ENCODE assay signal across 14 cellular contexts in the genomic region with DNA sequence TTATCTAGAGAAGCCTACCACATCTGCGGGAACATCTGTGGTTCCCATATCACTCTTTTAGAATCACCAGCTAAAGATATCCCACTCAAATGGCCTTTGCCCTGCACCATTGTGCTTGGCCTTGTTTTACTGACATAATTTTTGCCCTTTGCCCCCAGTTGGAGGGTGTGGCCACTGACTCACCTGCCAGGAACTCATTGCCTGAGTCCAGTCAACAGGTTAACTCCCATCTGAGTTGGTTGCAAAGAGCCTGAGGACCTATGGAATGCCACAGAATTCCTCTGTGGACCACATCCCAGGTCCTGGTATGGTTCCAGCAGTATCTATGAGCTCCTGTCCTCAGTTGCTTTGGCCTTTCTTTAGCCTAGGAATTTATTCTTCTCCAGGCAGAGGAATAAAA. TPM values are rescaled to one million over a fixed set of nuclear protein-coding genes. Genes with fewer than 3 reads are reported as not detected.
DNase-seq lines count a peak whose midpoint lies in the region; ATAC-seq, FAIRE-seq and TF ChIP-seq lines count a peak whose summit lies in the region.
"Had no signal": no experiment of that assay in that cellular context is flagged by ENCODE, and none has a peak within 500 bp of the region (broad histone marks: within the 10 kb centered on the region; RNA-seq: fewer than 3 reads in every experiment).

No MANE protein-coding gene starts in this region.

- no peaks in the 10 kb centered on the region for H3K36me3 ChIP-seq in small intestine (ENCODE audit: control insufficient read depth in 2 of 2, insufficient read depth in 2 of 2, low read length in 2 of 2)

- 22 to 70% (median 58%) methylated on average over 1 of the region's 1 CpG for WGBS in small intestine, 3 donors

- H3K4me1 ChIP-seq in foreskin keratinocyte (peaks cover 15% of the 10 kb centered on the region), small intestine (ENCODE audit: control insufficient read depth in 2 of 2, insufficient read depth in 1 of 2, low read depth in 1 of 2, low read length in 1 of 2) (peaks cover 8 to 17% of the 10 kb centered on the region in 2 donors)

- ATAC-seq in foreskin keratinocyte (peak; percentile 68), GM19328 (IDR thresholded peaks at IDR 0.05; ENCODE audit: unreplicated experiment) (no peak)

- H3K27ac ChIP-seq in RWPE1 (peak overlapping the region; percentile 67), foreskin keratinocyte (no peak overlapping the region), small intestine (ENCODE audit: low read depth in 1 of 2, low read length in 1 of 2) (peak overlapping the region; percentile 73 to 91)
- H3K27ac ChIP-seq: SK-N-MC had no signal

- in situ Hi-C loops in G401 (cut with HindIII; ENCODE audit: low sequenced_read_pairs): no loop called here

- CTCF ChIA-PET in RWPE1 (lab: Yijun Ruan, JAX): interaction anchor here (0.5 to 2.2 kb wide), 2 partner anchors 10 to 207 kb away, joined by 4 to 8 read pairs; no protein-coding TSS in a partner anchor

- no peak overlapping the region for H3K4me3 ChIP-seq in small intestine (ENCODE audit: low read depth in 1 of 2, low read length in 2 of 2)
- H3K4me3 ChIP-seq: SK-N-MC had no signal

- H3K27me3 ChIP-seq in foreskin keratinocyte: no peaks in the 10 kb centered on the region
- no peaks in the 10 kb centered on the region for H3K27me3 ChIP-seq in small intestine (ENCODE audit: control insufficient read depth in 2 of 2, insufficient read depth in 2 of 2, low read length in 2 of 2)

- TF ChIP-seq CTCF in RWPE1 (conservative IDR thresholded peaks at IDR 0.05; ENCODE audit: low read depth): no peak
- no peak for TF ChIP-seq CTCF in foreskin keratinocyte (conservative IDR thresholded peaks at IDR 0.05)

- no peak for FAIRE-seq in small intestine (lab: Jason Lieb, UNC)

- POLR2A ChIA-PET in RWPE1 (lab: Yijun Ruan, JAX; ENCODE audit: low non-redundant PET): no interaction called here

- DNase-seq in HCEC 1CT: peak; percentile 53
- peak; percentile 85 for DNase-seq in RWPE1 (ENCODE audit: low spot score)
- DNase-seq in foreskin keratinocyte: peak; percentile 75 to 84
- peak; percentile 99 for DNase-seq in small intestine
- DNase-seq in HuH-7.5 (ENCODE audit: low spot score): no peak
- no peak for DNase-seq in effector CD8-positive, alpha-beta T cell (lab: John Stamatoyannopoulos, UW)
- DNase-seq in G401 (ENCODE audit: low spot score): no peak
- DNase-seq: activated CD4-positive, alpha-beta T cell treated with anti-CD3 and anti-CD28 coated beads, Interleukin-2, amount 50 U/mL, for 1 hour; activated naive CD4-positive, alpha-beta T cell treated with anti-CD3 and anti-CD28 coated beads, Interleukin-2, amount 50 U/mL, for 16 hours; DMS79 treated with DMSO at 0.1 percent for 48 hours; effector CD4-positive, alpha-beta T cell; NCI-H526 treated with DMSO at 0.1 percent for 48 hours had no signal

- H3K9me3 ChIP-seq in small intestine (ENCODE audit: control insufficient read depth, low read depth): no peaks in the 10 kb centered on the region

RNA-seq across cellular contexts. Expression of a gene that starts 55.7 kb away (rescaled TPM):
- total RNA-seq in foreskin keratinocyte: 8.1 and 8.3 TPM in 2 replicates
- polyA plus RNA-seq in foreskin keratinocyte: 4.6 and 5.5 TPM in 2 replicates
- polyA plus RNA-seq in small intestine: 10 to 100 TPM in 2 of 3 donors, 1 to 10 TPM in 1; 8.2 to 15.7 (median 11.3) TPM
- 2.1 and 6.6 TPM in 2 replicates for total RNA-seq in G401 (2014; rRNA removed; shearing (Covaris generic))

Comparison
In these comparisons a context has a peak if more than half of its experiments do, and no peak if none do; other contexts are left out.
1. DNase-seq: peak in HCEC 1CT (single experiment), RWPE1 (single experiment), foreskin keratinocyte (2 of 2) and small intestine (single experiment); none in HuH-7.5 (single experiment), effector CD8-positive, alpha-beta T cell (single experiment) and G401 (single experiment).